Comparison of ENCODE assay signal across 8 cellular contexts in genomic region chr20:25697132-25697446, GRCh38. TPM values are rescaled to one million over a fixed set of nuclear protein-coding genes. Genes with fewer than 3 reads are reported as not detected.
DNase-seq lines count a peak whose midpoint lies in the region; ATAC-seq and TF ChIP-seq lines count a peak whose summit lies in the region.

No MANE protein-coding gene starts in this region.

- no peak for DNase-seq in AG04450 (ENCODE audit: low read depth, low spot score)
- DNase-seq in Karpas-422: no peak
- DNase-seq in coronary artery (ENCODE audit: low spot score): no peak
- no peak for DNase-seq in naive thymus-derived CD4-positive, alpha-beta T cell
- no peak for DNase-seq in NCI-H69 (lab: John Stamatoyannopoulos, UW)
- no peak for DNase-seq in NCI-H2081 (lab: John Stamatoyannopoulos, UW)
- no peak for DNase-seq in omental fat pad (ENCODE audit: low spot score)

- H3K9me3 ChIP-seq in AG04450 (ENCODE audit: control insufficient read depth, insufficient read depth, low read length): no peaks in the 10 kb centered on the region; the same call in 1 of the 2 replicates
- H3K9me3 ChIP-seq in Karpas-422 (ENCODE audit: low read length): peaks cover 13% of the 10 kb centered on the region
- H3K9me3 ChIP-seq in naive thymus-derived CD4-positive, alpha-beta T cell (ENCODE audit: control insufficient read depth in 2 of 3, low read length in 3 of 3): no peaks in the 10 kb centered on the region

- no peaks in the 10 kb centered on the region for H3K36me3 ChIP-seq in Karpas-422 (ENCODE audit: insufficient read depth, low read length)
- peaks cover 0 to 6% (median 0%) of the 10 kb centered on the region in 3 experiments for H3K36me3 ChIP-seq in naive thymus-derived CD4-positive, alpha-beta T cell (ENCODE audit: control insufficient read depth in 2 of 3, insufficient read depth in 3 of 3, low read length in 3 of 3)

- H4K20me1 ChIP-seq in Karpas-422 (ENCODE audit: insufficient read depth, low read depth, low read length): no peaks in the 10 kb centered on the region

- peaks cover 19% of the 10 kb centered on the region for H3K4me1 ChIP-seq in Karpas-422 (ENCODE audit: low read length)
- peaks cover 5 to 9% of the 10 kb centered on the region in 2 donors for H3K4me1 ChIP-seq in naive thymus-derived CD4-positive, alpha-beta T cell (ENCODE audit: control insufficient read depth in 2 of 2, insufficient read depth in 2 of 2, low read length in 2 of 2)

- H3K4me3 ChIP-seq in AG04450 (ENCODE audit: low read depth, low read length) (peak overlapping the region; percentile 96), Karpas-422 (ENCODE audit: low read length) (peak overlapping the region; percentile 96), coronary artery (peak overlapping the region; percentile 91)
- H3K4me3 ChIP-seq in naive thymus-derived CD4-positive, alpha-beta T cell (ENCODE audit: low read length): peak overlapping the region; percentile 85

- H3K27me3 Mint-ChIP-seq in naive thymus-derived CD4-positive, alpha-beta T cell: peaks cover 0 to 5% (median 0%) of the 10 kb centered on the region in 5 donors

- no peak for ATAC-seq in naive thymus-derived CD4-positive, alpha-beta T cell
- no peak for ATAC-seq in GM21786 (IDR thresholded peaks at IDR 0.05; ENCODE audit: unreplicated experiment)
- no peak for ATAC-seq in omental fat pad (ENCODE audit: low FRiP score)

- H3K27ac Mint-ChIP-seq in naive thymus-derived CD4-positive, alpha-beta T cell: peak overlapping the region; percentile 84 to 96 (median 93)

- POLR2A ChIA-PET in AG04450 (lab: Yijun Ruan, JAX): no interaction called here
- POLR2A ChIA-PET in naive thymus-derived CD4-positive, alpha-beta T cell (lab: Charles Lee): interaction anchor here (1.2 to 1.3 kb wide), 2 partner anchors 10 to 22 kb away, joined by 3 read pairs; no protein-coding TSS in a partner anchor

- peaks cover 37% of the 10 kb centered on the region for H3K79me2 ChIP-seq in Karpas-422 (ENCODE audit: low read length)

- H3K9me2 ChIP-seq in Karpas-422 (replicated peaks; ENCODE audit: insufficient read depth, low read length): no peaks in the 10 kb centered on the region

- peaks cover 0 to 27% (median 16%) of the 10 kb centered on the region in 11 donors for H3K9me3 Mint-ChIP-seq in naive thymus-derived CD4-positive, alpha-beta T cell

- TF ChIP-seq CTCF in AG04450 (IDR thresholded peaks at IDR 0.05; ENCODE audit: low read depth, low read length) (no peak), coronary artery (IDR thresholded peaks at IDR 0.05) (no peak), omental fat pad (IDR thresholded peaks at IDR 0.05) (no peak)

- peaks cover 0 to 25% (median 14%) of the 10 kb centered on the region in 5 donors for H3K36me3 Mint-ChIP-seq in naive thymus-derived CD4-positive, alpha-beta T cell

- peaks cover 14 to 53% (median 52%) of the 10 kb centered on the region in 7 donors for H3K4me1 Mint-ChIP-seq in naive thymus-derived CD4-positive, alpha-beta T cell

- H2AFZ ChIP-seq in Karpas-422 (ENCODE audit: low read length): peak overlapping the region; percentile 99

- intact Hi-C loops in naive thymus-derived CD4-positive, alpha-beta T cell (cut with micrococcal nuclease): loop anchor here (2.0 to 5.0 kb wide), 5 partner anchors 22 to 1670 kb away; partner anchors contain the start of genes PYGB (in 2 of the 2) and APMAP (in 1 of the 2)

- H3K4me3 Mint-ChIP-seq in naive thymus-derived CD4-positive, alpha-beta T cell: peak overlapping the region; percentile 94 to 97 (median 96)

- CTCF ChIA-PET in AG04450 (lab: Charles Lee): no interaction called here
- CTCF ChIA-PET in naive thymus-derived CD4-positive, alpha-beta T cell (lab: Charles Lee): no interaction called here

- no peaks in the 10 kb centered on the region for H3K27me3 ChIP-seq in AG04450 (ENCODE audit: control insufficient read depth, insufficient read depth, low read length)
- H3K27me3 ChIP-seq in Karpas-422 (ENCODE audit: low read length): peaks cover 2% of the 10 kb centered on the region; the same call in 1 of the 2 replicates
- H3K27me3 ChIP-seq in naive thymus-derived CD4-positive, alpha-beta T cell (ENCODE audit: control insufficient read depth in 2 of 2, insufficient read depth in 2 of 2, low read length in 2 of 2): no peaks in the 10 kb centered on the region

- H3K27ac ChIP-seq in AG04450 (ENCODE audit: low read depth, low read length) (peak overlapping the region; percentile 75), Karpas-422 (ENCODE audit: low read length) (no peak overlapping the region), coronary artery (peak overlapping the region; percentile 85 to 94)
- peak overlapping the region; percentile 85 for H3K27ac ChIP-seq in naive thymus-derived CD4-positive, alpha-beta T cell (ENCODE audit: low read depth, low read length)

- H3K9ac ChIP-seq in Karpas-422 (ENCODE audit: low read length): peak overlapping the region; percentile 97

- peak overlapping the region; percentile 91 for H3K4me2 ChIP-seq in Karpas-422 (ENCODE audit: low read depth, low read length, poor library complexity, severe bottlenecking)

RNA-seq across cellular contexts. Expression of gene ZNF337, which starts 0.4 kb away (rescaled TPM):
- 11.3 and 12.9 TPM in 2 replicates for polyA plus RNA-seq in AG04450 (2011; rRNA removed)
- polyA minus RNA-seq in AG04450 (2011; rRNA and poly(A)+ RNA removed): 14.6 and 17.0 TPM in 2 replicates
- total RNA-seq in Karpas-422 (2014; rRNA removed; shearing (Covaris generic); ENCODE audit: low replicate concordance): 13.2 and 17.7 TPM in 2 replicates
- total RNA-seq in naive thymus-derived CD4-positive, alpha-beta T cell: 10 to 100 TPM; 18.7 to 39.8 (median 21.2) TPM
- 10 to 100 TPM in 1 of 2 donors, 1 to 10 TPM in 1; 9.2 to 22.1 TPM for polyA plus RNA-seq in naive thymus-derived CD4-positive, alpha-beta T cell
- 10 to 100 TPM in 3 of 4 donors, 1 to 10 TPM in 1; 7.9 to 16.4 (median 13.6) TPM for total RNA-seq in omental fat pad
